ENCODE assay signal across 11 cellular contexts in genomic region chr1:21955474-21956281, GRCh38. TPM values are rescaled to one million over a fixed set of nuclear protein-coding genes. Genes with fewer than 3 reads are reported as not detected.
DNase-seq lines count a peak whose midpoint lies in the region; ATAC-seq and TF ChIP-seq lines count a peak whose summit lies in the region.
"Had no signal": no experiment of that assay in that cellular context is flagged by ENCODE, and none has a peak within 500 bp of the region (broad histone marks: within the 10 kb centered on the region; RNA-seq: fewer than 3 reads in every experiment).

No MANE protein-coding gene starts in this region.

- 28 to 60% methylated on average over 1 to 4 of the region's 9 CpGs for WGBS in gastroesophageal sphincter (ENCODE audit: low coverage in 1 of 2), 2 donors

- H3K9me3 ChIP-seq in DND-41 (ENCODE audit: insufficient read depth, low read length, severe bottlenecking): no peaks in the 10 kb centered on the region
- H3K9me3 ChIP-seq in T-helper 17 cell (ENCODE audit: control insufficient read depth, low read length, poor library complexity, severe bottlenecking): no peaks in the 10 kb centered on the region
- no peaks in the 10 kb centered on the region for H3K9me3 ChIP-seq in gastroesophageal sphincter

- H3K36me3 Mint-ChIP-seq in T-helper 17 cell (ENCODE audit: low read depth): no peaks in the 10 kb centered on the region

- peaks cover 6% of the 10 kb centered on the region for H3K27me3 Mint-ChIP-seq in T-helper 17 cell

- H3K27me3 ChIP-seq in DND-41 (ENCODE audit: insufficient read depth, low read length, poor library complexity) (peaks cover 4% of the 10 kb centered on the region), gastroesophageal sphincter (no peaks in the 10 kb centered on the region)

- no peak for TF ChIP-seq POLR2A in gastroesophageal sphincter (IDR thresholded peaks at IDR 0.05)

- ATAC-seq in DND-41 (ENCODE audit: insufficient read depth, low read depth): no peak
- ATAC-seq in T-helper 17 cell: no peak
- peak; percentile 50 for ATAC-seq in gastroesophageal sphincter
- peak; percentile 83 for ATAC-seq in sciatic nerve
- no peak for ATAC-seq in GM21447 (IDR thresholded peaks at IDR 0.05; ENCODE audit: unreplicated experiment)
- ATAC-seq in HG02870 (IDR thresholded peaks at IDR 0.05; ENCODE audit: unreplicated experiment): no peak

- TF ChIP-seq CTCF in DND-41 (IDR thresholded peaks at IDR 0.05; ENCODE audit: borderline replicate concordance, extremely low read depth, low read length, poor library complexity, severe bottlenecking): no peak
- no peak for TF ChIP-seq CTCF in gastroesophageal sphincter (IDR thresholded peaks at IDR 0.05)

- peaks cover 5% of the 10 kb centered on the region; the same call in 1 of the 2 replicates for H4K20me1 ChIP-seq in DND-41 (ENCODE audit: insufficient read depth, low read length)

- H3K4me3 ChIP-seq in DND-41 (ENCODE audit: low read depth in 1 of 2, low read length in 2 of 2): no peak overlapping the region
- H3K4me3 ChIP-seq in gastroesophageal sphincter: no peak overlapping the region

- DNase-seq in DND-41 (peak; percentile 10), T-helper 17 cell (no peak), sciatic nerve (ENCODE audit: low spot score) (no peak), ecto neural progenitor cell (ENCODE audit: low spot score) (no peak)
- no peak for DNase-seq in activated CD4-positive, alpha-beta T cell treated with anti-CD3 and anti-CD28 coated beads, Interleukin-2, amount 50 U/mL, for 1 hour
- DNase-seq: central memory CD4-positive, alpha-beta T cell; NCI-H2081 had no signal

- no peak overlapping the region for H2AFZ ChIP-seq in DND-41 (ENCODE audit: low read depth, low read length)

- H3K27ac ChIP-seq in DND-41 (ENCODE audit: low read length) (no peak overlapping the region), gastroesophageal sphincter (peak overlapping the region in 3 of 4 donors; percentile 67 to 75 (median 74))
- H3K27ac ChIP-seq: HL-60 had no signal

- H3K4me2 ChIP-seq in DND-41 (ENCODE audit: insufficient read depth, low read length): no peak overlapping the region

- no peak overlapping the region for H3K9ac ChIP-seq in DND-41 (ENCODE audit: low read depth, low read length)

- no peaks in the 10 kb centered on the region for H3K4me1 ChIP-seq in DND-41 (ENCODE audit: insufficient read depth, low read length)
- H3K4me1 ChIP-seq in gastroesophageal sphincter: peaks cover 0 to 44% (median 22%) of the 10 kb centered on the region in 3 donors

- H3K4me1 Mint-ChIP-seq in T-helper 17 cell: peaks cover 14% of the 10 kb centered on the region

- intact Hi-C loops in sciatic nerve (cut with DNase I): no loop called here

- H3K4me3 Mint-ChIP-seq in T-helper 17 cell: no peak overlapping the region

- H3K36me3 ChIP-seq in DND-41 (ENCODE audit: insufficient read depth, low read length) (no peaks in the 10 kb centered on the region), gastroesophageal sphincter (no peaks in the 10 kb centered on the region)

- no peak for TF ChIP-seq EP300 in gastroesophageal sphincter (IDR thresholded peaks at IDR 0.05)

- no peaks in the 10 kb centered on the region for H3K79me2 ChIP-seq in DND-41 (ENCODE audit: insufficient read depth, low read length)

- H3K27ac Mint-ChIP-seq in T-helper 17 cell: peak overlapping the region; percentile 93

RNA-seq across cellular contexts. Expression of gene HSPG2, which starts 18.6 kb away (rescaled TPM):
- total RNA-seq in T-helper 17 cell (1 to 10 TPM; 1.2 to 1.6 TPM), gastroesophageal sphincter (1,000 to 10,000 TPM in 1 of 4 donors, 100 to 1,000 TPM in 3; 311 to 1,021 (median 351) TPM), sciatic nerve (887 TPM)

RNA-seq across cellular contexts. Expression of gene CELA3B, which starts 21.1 kb away (rescaled TPM):
- not detected for total RNA-seq in T-helper 17 cell
- not detected for total RNA-seq in gastroesophageal sphincter
- 1.2 TPM for total RNA-seq in sciatic nerve

RNA-seq across cellular contexts. Expression of gene CELA3A, which starts 45.8 kb away (rescaled TPM):
- total RNA-seq in T-helper 17 cell: not detected
- total RNA-seq in gastroesophageal sphincter: not detected
- 2.9 TPM for total RNA-seq in sciatic nerve

Comparison
In these comparisons a context has a peak if more than half of its experiments do, and no peak if none do; other contexts are left out.
1. ATAC-seq: peak in gastroesophageal sphincter (single experiment) and sciatic nerve (single experiment); none in DND-41 (single experiment), T-helper 17 cell (single experiment), GM21447 (single experiment) and HG02870 (single experiment).
2. RNA of gene HSPG2, which starts 18.6 kb away (total RNA-seq): 887 TPM in sciatic nerve (single experiment) and 311 to 1,021 TPM in gastroesophageal sphincter; 1.2 to 1.6 TPM in T-helper 17 cell; every median in the first group is over 100 times any median in the second.